Comparison of ENCODE assay signal across 8 cellular contexts in the genomic region with DNA sequence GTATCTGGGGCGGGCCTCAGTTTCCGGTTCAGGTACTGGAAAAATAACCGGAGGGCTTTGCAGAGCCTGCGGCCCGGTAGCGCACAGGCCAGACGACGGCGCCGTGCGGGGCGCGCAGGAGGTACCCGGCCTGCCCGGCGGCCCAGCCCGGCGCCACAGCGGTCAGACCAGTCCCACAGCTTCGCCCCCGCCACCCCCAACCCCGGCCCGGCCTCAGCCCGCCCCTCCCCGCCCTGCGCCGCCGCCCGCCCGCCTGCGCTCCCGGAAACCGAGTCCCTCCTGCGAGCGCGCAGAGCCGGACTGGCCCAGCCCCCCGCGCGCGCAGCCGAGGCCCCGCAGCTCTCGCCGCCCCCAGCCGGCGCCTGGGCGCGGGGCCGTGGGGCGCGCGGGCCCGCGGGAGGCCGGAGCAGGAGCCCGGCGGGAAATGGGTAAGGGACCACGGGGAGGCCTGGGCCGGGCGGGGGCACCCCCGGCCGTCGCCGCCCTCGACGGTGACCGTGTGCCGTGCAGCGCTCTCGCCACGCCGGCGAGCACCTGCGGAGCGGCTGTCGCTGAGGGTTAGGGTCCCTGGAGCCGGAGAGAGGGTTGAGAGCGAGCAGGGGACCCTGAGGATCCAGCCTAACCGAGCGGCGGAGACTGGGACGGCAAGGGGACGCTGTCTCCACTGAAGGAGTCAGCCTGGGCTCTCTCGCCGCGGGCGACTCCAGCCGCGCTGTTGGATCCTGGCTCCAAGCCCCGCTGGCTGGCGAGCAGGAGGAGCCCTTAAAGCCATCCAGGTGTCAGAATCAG. TPM values are rescaled to one million over a fixed set of nuclear protein-coding genes. Genes with fewer than 3 reads are reported as not detected.
DNase-seq lines count a peak whose midpoint lies in the region; ATAC-seq, FAIRE-seq and TF ChIP-seq lines count a peak whose summit lies in the region.

No MANE protein-coding gene starts in this region.

- TF ChIP-seq POLR2A in GM12892 (IDR thresholded peaks at IDR 0.05; ENCODE audit: low read depth, low read length): no peak

- ATAC-seq in HG02870 (IDR thresholded peaks at IDR 0.05; ENCODE audit: unreplicated experiment) (peak; percentile 58), HG02973 (IDR thresholded peaks at IDR 0.05; ENCODE audit: unreplicated experiment) (no peak)

- peak; percentile 58 for DNase-seq in GM12892 (ENCODE audit: insufficient read length)
- DNase-seq in NOMO-1 (lab: John Stamatoyannopoulos, UW; ENCODE audit: unreplicated experiment in 2 of 2): peak; percentile 11 to 60
- peak; percentile 70 for DNase-seq in astrocyte of the hippocampus (ENCODE audit: low read depth, low spot score)
- peak; percentile 89 for DNase-seq in islet precursor cell
- peak; percentile 64 for DNase-seq in stimulated activated CD8-positive, alpha-beta memory T cell treated with anti-CD3 and anti-CD28 coated beads, Interleukin-4, amount 100 ng/mL, for 48 hours
- DNase-seq in NCI-H446 treated with DMSO at 0.1 percent for 48 hours (lab: John Stamatoyannopoulos, UW): no peak

- peak; percentile 58 for FAIRE-seq in GM12892 (lab: Jason Lieb, UNC)

RNA-seq across cellular contexts. Expression of a gene that starts 16.5 kb away (rescaled TPM):
- 34.7 TPM for polyA plus RNA-seq in GM12892 (2012; ENCODE audit: missing spikeins)

RNA-seq across cellular contexts. Expression of a gene that starts 29.9 kb away (rescaled TPM):
- not detected for polyA plus RNA-seq in GM12892 (2012; ENCODE audit: missing spikeins)
